In genomic region chr18:32048507-32049091, GRCh38 we compare ENCODE assay signal across 8 cellular contexts. TPM values are rescaled to one million over a fixed set of nuclear protein-coding genes. Genes with fewer than 3 reads are reported as not detected.
DNase-seq lines count a peak whose midpoint lies in the region; ATAC-seq and TF ChIP-seq lines count a peak whose summit lies in the region.

No MANE protein-coding gene starts in this region.

- H3K9me3 ChIP-seq in thoracic aorta = no peaks in the 10 kb centered on the region

- intact Hi-C loops in activated CD8-positive, alpha-beta T cell treated with anti-CD3 and anti-CD28 coated beads for 36 hours (cut with micrococcal nuclease) = loop anchor here (2.0 to 5.0 kb wide), 2 partner anchors 30 to 44 kb away; partner anchors contain the start of genes RNF125 and RNF138

- peak; percentile 2 for DNase-seq in stimulated activated naive CD4-positive, alpha-beta T cell treated with Interleukin-2 at 50 U/mL for 16 hours (lab: John Stamatoyannopoulos, UW)
- no peak for DNase-seq in stimulated activated naive CD4-positive, alpha-beta T cell (lab: John Stamatoyannopoulos, UW)
- peak; percentile 57 for DNase-seq in activated CD8-positive, alpha-beta T cell treated with anti-CD3 and anti-CD28 coated beads for 36 hours
- peak; percentile 14 for DNase-seq in iris pigment epithelial cell (ENCODE audit: low read depth)
- no peak for DNase-seq in thoracic aorta (ENCODE audit: low spot score)
- no peak for DNase-seq in effector CD4-positive, alpha-beta T cell
- DNase-seq in LoVo (ENCODE audit: low spot score) = no peak

- no peaks in the 10 kb centered on the region for H3K27me3 ChIP-seq in thoracic aorta (replicated peaks; ENCODE audit: insufficient read depth)

- H3K27ac Mint-ChIP-seq in activated CD8-positive, alpha-beta T cell treated with anti-CD3 and anti-CD28 coated beads for 36 hours = peak overlapping the region; percentile 90

- peak; percentile 57 for ATAC-seq in HG03103 (IDR thresholded peaks at IDR 0.05; ENCODE audit: low read depth, unreplicated experiment)
- ATAC-seq in activated CD8-positive, alpha-beta T cell treated with anti-CD3 and anti-CD28 coated beads for 36 hours = peak; percentile 64
- peak; percentile 43 for ATAC-seq in thoracic aorta (ENCODE audit: insufficient number of reproducible peaks, low FRiP score, low read depth)

- H3K27ac ChIP-seq in thoracic aorta = peak overlapping the region in 1 of 2 donors; percentile 19

- CTCF ChIA-PET in activated CD8-positive, alpha-beta T cell treated with anti-CD3 and anti-CD28 coated beads for 36 hours (lab: Charles Lee) = interaction anchor here (1.4 to 2.6 kb wide), 2 partner anchors 24 to 106 kb away, joined by 6 to 8 read pairs; partner anchors contain the start of gene TRAPPC8

- no peaks in the 10 kb centered on the region for H3K9me3 Mint-ChIP-seq in activated CD8-positive, alpha-beta T cell treated with anti-CD3 and anti-CD28 coated beads for 36 hours

- H3K27me3 Mint-ChIP-seq in activated CD8-positive, alpha-beta T cell treated with anti-CD3 and anti-CD28 coated beads for 36 hours = no peaks in the 10 kb centered on the region

- H3K4me1 Mint-ChIP-seq in activated CD8-positive, alpha-beta T cell treated with anti-CD3 and anti-CD28 coated beads for 36 hours (ENCODE audit: low read depth) = peaks cover 30% of the 10 kb centered on the region

- no peak overlapping the region for H3K4me3 Mint-ChIP-seq in activated CD8-positive, alpha-beta T cell treated with anti-CD3 and anti-CD28 coated beads for 36 hours

- no peaks in the 10 kb centered on the region for H3K36me3 ChIP-seq in thoracic aorta

- TF ChIP-seq CTCF in activated CD8-positive, alpha-beta T cell treated with anti-CD3 and anti-CD28 coated beads for 36 hours (IDR thresholded peaks at IDR 0.05) = no peak
- no peak for TF ChIP-seq CTCF in thoracic aorta (IDR thresholded peaks at IDR 0.05)

- peaks cover 13% of the 10 kb centered on the region for H3K36me3 Mint-ChIP-seq in activated CD8-positive, alpha-beta T cell treated with anti-CD3 and anti-CD28 coated beads for 36 hours (ENCODE audit: low read depth)

- POLR2A ChIA-PET in activated CD8-positive, alpha-beta T cell treated with anti-CD3 and anti-CD28 coated beads for 36 hours (lab: Charles Lee) = interaction anchor here (0.6 to 4.1 kb wide), 4 partner anchors 14 to 43 kb away, joined by 4 to 31 read pairs (median 8); partner anchors contain the start of genes RNF125 and RNF138

- H3K4me3 ChIP-seq in thoracic aorta = peak overlapping the region; percentile 3

- H3K4me1 ChIP-seq in thoracic aorta (ENCODE audit: control insufficient read depth in 1 of 2, low read depth in 2 of 2) = peaks cover 0 to 8% of the 10 kb centered on the region in 2 donors

RNA-seq across cellular contexts. Expression of gene RNF125, which starts 30.0 kb away (rescaled TPM):
- total RNA-seq in activated CD8-positive, alpha-beta T cell treated with anti-CD3 and anti-CD28 coated beads for 36 hours = 10 to 100 TPM; 15.3 to 19.1 TPM
- total RNA-seq in thoracic aorta = 1 to 10 TPM; 2.2 to 4.6 TPM

RNA-seq across cellular contexts. Expression of gene RNF138, which starts 43.1 kb away (rescaled TPM):
- total RNA-seq in activated CD8-positive, alpha-beta T cell treated with anti-CD3 and anti-CD28 coated beads for 36 hours = 10 to 100 TPM; 86.0 to 89.5 TPM
- total RNA-seq in thoracic aorta = 10 to 100 TPM; 17.7 to 18.5 TPM

Comparison
In these comparisons a context has a peak if more than half of its experiments do, and no peak if none do; other contexts are left out.
1. DNase-seq: peak in stimulated activated naive CD4-positive, alpha-beta T cell treated with Interleukin-2 at 50 U/mL for 16 hours (single experiment), activated CD8-positive, alpha-beta T cell treated with anti-CD3 and anti-CD28 coated beads for 36 hours (single experiment) and iris pigment epithelial cell (single experiment); none in stimulated activated naive CD4-positive, alpha-beta T cell (0 of 6), thoracic aorta (single experiment), effector CD4-positive, alpha-beta T cell (single experiment) and LoVo (single experiment).
2. RNA of gene RNF138, which starts 43.1 kb away (total RNA-seq): 86.0 to 89.5 TPM in activated CD8-positive, alpha-beta T cell treated with anti-CD3 and anti-CD28 coated beads for 36 hours; 17.7 to 18.5 TPM in thoracic aorta; every median in the first group is over 4 times any median in the second.
3. Peak in every context shown above with its lines, with median percentiles within 50 percentile points of each other: ATAC-seq.